ENCODE assay signal across 1 cellular context in the genomic region with DNA sequence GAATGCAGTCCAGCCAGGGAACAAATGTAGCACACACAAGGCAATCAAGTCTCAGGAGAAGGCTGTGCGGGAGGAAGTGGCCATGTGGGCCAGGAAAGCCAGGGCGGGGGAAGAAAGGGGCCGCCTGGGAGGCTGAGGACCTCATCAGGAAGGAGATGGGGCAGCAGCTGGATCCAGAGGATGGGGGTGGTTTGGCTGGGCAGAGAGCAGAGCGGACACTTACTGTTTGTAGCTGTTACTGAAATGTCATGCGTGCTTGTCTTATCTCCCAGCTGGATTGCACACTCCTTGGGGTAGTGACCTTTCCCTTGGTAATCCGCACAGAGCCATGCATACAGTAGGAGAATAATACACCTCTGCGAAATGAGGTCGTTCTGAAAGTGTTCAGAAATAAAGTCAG.
TF ChIP-seq lines count a peak whose summit lies in the region.

No MANE protein-coding gene starts in this region.

TF ChIP-seq in K562, 482 proteins besides CTCF, POLR2A, EP300 and RAD21 (continued from another document):
- TF ChIP-seq, protein P1, sequence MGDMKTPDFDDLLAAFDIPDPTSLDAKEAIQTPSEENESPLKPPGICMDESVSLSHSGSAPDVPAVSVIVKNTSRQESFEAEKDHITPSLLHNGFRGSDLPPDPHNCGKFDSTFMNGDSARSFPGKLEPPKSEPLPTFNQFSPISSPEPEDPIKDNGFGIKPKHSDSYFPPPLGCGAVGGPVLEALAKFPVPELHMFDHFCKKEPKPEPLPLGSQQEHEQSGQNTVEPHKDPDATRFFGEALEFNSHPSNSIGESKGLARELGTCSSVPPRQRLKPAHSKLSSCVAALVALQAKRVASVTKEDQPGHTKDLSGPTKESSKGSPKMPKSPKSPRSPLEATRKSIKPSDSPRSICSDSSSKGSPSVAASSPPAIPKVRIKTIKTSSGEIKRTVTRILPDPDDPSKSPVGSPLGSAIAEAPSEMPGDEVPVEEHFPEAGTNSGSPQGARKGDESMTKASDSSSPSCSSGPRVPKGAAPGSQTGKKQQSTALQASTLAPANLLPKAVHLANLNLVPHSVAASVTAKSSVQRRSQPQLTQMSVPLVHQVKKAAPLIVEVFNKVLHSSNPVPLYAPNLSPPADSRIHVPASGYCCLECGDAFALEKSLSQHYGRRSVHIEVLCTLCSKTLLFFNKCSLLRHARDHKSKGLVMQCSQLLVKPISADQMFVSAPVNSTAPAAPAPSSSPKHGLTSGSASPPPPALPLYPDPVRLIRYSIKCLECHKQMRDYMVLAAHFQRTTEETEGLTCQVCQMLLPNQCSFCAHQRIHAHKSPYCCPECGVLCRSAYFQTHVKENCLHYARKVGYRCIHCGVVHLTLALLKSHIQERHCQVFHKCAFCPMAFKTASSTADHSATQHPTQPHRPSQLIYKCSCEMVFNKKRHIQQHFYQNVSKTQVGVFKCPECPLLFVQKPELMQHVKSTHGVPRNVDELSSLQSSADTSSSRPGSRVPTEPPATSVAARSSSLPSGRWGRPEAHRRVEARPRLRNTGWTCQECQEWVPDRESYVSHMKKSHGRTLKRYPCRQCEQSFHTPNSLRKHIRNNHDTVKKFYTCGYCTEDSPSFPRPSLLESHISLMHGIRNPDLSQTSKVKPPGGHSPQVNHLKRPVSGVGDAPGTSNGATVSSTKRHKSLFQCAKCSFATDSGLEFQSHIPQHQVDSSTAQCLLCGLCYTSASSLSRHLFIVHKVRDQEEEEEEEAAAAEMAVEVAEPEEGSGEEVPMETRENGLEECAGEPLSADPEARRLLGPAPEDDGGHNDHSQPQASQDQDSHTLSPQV (IDR thresholded peaks at IDR 0.05) = no peak
- 0 out of 2 replicates have a peak, but pooled peaks have one; percentile 28 for TF ChIP-seq CREM (IDR thresholded peaks at IDR 0.05; ENCODE audit: low read depth)
- no peak for TF ChIP-seq NBN (IDR thresholded peaks at IDR 0.05; ENCODE audit: low read depth)
- 0 out of 2 replicates have a peak, but pooled peaks have one; percentile 36 for TF ChIP-seq ZEB2 (IDR thresholded peaks at IDR 0.05)
- no peak for TF ChIP-seq HLTF (IDR thresholded peaks at IDR 0.05)
- no peak for TF ChIP-seq ERF (CRISPR knock-in tag; IDR thresholded peaks at IDR 0.05)
- no peak for TF ChIP-seq RBM34 (IDR thresholded peaks at IDR 0.05; ENCODE audit: borderline replicate concordance, insufficient read depth, low read length)
- TF ChIP-seq SMAD4 (CRISPR knock-in tag; conservative IDR thresholded peaks at IDR 0.05) = 0 out of 2 replicates have a peak, but pooled peaks have one; percentile 49
- peak; percentile 72 for TF ChIP-seq ARID1B (IDR thresholded peaks at IDR 0.05)
- TF ChIP-seq SMARCA4 (IDR thresholded peaks at IDR 0.05) = 0 out of 2 replicates have a peak, but pooled peaks have one; percentile 29
- TF ChIP-seq BCOR (IDR thresholded peaks at IDR 0.05) = peak; percentile 25; the same call in 1 of the 2 replicates
- TF ChIP-seq, protein P2, sequence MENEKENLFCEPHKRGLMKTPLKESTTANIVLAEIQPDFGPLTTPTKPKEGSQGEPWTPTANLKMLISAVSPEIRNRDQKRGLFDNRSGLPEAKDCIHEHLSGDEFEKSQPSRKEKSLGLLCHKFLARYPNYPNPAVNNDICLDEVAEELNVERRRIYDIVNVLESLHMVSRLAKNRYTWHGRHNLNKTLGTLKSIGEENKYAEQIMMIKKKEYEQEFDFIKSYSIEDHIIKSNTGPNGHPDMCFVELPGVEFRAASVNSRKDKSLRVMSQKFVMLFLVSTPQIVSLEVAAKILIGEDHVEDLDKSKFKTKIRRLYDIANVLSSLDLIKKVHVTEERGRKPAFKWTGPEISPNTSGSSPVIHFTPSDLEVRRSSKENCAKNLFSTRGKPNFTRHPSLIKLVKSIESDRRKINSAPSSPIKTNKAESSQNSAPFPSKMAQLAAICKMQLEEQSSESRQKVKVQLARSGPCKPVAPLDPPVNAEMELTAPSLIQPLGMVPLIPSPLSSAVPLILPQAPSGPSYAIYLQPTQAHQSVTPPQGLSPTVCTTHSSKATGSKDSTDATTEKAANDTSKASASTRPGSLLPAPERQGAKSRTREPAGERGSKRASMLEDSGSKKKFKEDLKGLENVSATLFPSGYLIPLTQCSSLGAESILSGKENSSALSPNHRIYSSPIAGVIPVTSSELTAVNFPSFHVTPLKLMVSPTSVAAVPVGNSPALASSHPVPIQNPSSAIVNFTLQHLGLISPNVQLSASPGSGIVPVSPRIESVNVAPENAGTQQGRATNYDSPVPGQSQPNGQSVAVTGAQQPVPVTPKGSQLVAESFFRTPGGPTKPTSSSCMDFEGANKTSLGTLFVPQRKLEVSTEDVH (IDR thresholded peaks at IDR 0.05; ENCODE audit: low read depth, partially characterized antibody) = no peak
- peak; percentile 56; the same call in 1 of the 2 replicates for TF ChIP-seq NCOR1 (IDR thresholded peaks at IDR 0.05)
- TF ChIP-seq HDAC1 (IDR thresholded peaks at IDR 0.05) = peak in 1 of 2 experiments; percentile 66; a peak in 2 of 4 replicates
- peak; percentile 94 for TF ChIP-seq ZKSCAN8 (CRISPR knock-in tag; IDR thresholded peaks at IDR 0.05)
- TF ChIP-seq CBFA2T3 (IDR thresholded peaks at IDR 0.05) = peak; percentile 81
- no peak for TF ChIP-seq MAFG (tag; conservative IDR thresholded peaks at IDR 0.05)
- TF ChIP-seq POLR2AphosphoS5 (IDR thresholded peaks at IDR 0.05; ENCODE audit: control insufficient read depth, insufficient read depth, low read depth, low read length) = 0 out of 2 replicates have a peak, but pooled peaks have one; percentile 28
- TF ChIP-seq ZFPM2 (CRISPR knock-in tag; IDR thresholded peaks at IDR 0.05) = no peak
- TF ChIP-seq SREBF1 (IDR thresholded peaks at IDR 0.05; ENCODE audit: borderline replicate concordance, low read depth, low read length) = no peak
- no peak for TF ChIP-seq CHCHD3 (CRISPR knock-in tag; IDR thresholded peaks at IDR 0.05)
- no peak for TF ChIP-seq ZNF76 (CRISPR knock-in tag; IDR thresholded peaks at IDR 0.05; ENCODE audit: borderline replicate concordance)
- TF ChIP-seq, protein P3, sequence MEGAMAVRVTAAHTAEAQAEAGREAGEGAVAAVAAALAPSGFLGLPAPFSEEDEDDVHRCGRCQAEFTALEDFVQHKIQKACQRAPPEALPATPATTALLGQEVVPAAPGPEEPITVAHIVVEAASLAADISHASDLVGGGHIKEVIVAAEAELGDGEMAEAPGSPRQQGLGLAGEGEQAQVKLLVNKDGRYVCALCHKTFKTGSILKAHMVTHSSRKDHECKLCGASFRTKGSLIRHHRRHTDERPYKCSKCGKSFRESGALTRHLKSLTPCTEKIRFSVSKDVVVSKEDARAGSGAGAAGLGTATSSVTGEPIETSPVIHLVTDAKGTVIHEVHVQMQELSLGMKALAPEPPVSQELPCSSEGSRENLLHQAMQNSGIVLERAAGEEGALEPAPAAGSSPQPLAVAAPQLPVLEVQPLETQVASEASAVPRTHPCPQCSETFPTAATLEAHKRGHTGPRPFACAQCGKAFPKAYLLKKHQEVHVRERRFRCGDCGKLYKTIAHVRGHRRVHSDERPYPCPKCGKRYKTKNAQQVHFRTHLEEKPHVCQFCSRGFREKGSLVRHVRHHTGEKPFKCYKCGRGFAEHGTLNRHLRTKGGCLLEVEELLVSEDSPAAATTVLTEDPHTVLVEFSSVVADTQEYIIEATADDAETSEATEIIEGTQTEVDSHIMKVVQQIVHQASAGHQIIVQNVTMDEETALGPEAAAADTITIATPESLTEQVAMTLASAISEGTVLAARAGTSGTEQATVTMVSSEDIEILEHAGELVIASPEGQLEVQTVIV (CRISPR knock-in tag; IDR thresholded peaks at IDR 0.05; ENCODE audit: borderline replicate concordance) = no peak
- TF ChIP-seq, protein P4, sequence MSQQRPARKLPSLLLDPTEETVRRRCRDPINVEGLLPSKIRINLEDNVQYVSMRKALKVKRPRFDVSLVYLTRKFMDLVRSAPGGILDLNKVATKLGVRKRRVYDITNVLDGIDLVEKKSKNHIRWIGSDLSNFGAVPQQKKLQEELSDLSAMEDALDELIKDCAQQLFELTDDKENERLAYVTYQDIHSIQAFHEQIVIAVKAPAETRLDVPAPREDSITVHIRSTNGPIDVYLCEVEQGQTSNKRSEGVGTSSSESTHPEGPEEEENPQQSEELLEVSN (IDR thresholded peaks at IDR 0.05; ENCODE audit: borderline replicate concordance in 1 of 2, extremely low read depth in 1 of 2, insufficient read depth in 1 of 2, insufficient read length in 1 of 2, low read depth in 1 of 2, low read length in 1 of 2, poor library complexity in 1 of 2, severe bottlenecking in 1 of 2) = peak in 1 of 2 experiments; percentile 27
- no peak for TF ChIP-seq HOXB6 (CRISPR knock-in tag; IDR thresholded peaks at IDR 0.05; ENCODE audit: borderline replicate concordance)
- 0 out of 2 replicates have a peak, but pooled peaks have one; percentile 18 for TF ChIP-seq EP400 (IDR thresholded peaks at IDR 0.05)
- TF ChIP-seq FOXK2 (conservative IDR thresholded peaks at IDR 0.05 in 1 of 2, IDR thresholded peaks at IDR 0.05 in 1 of 2; ENCODE audit: low read depth in 2 of 2) = 0 out of 4 replicates have a peak, but pooled peaks of 1 of the 2 experiments have one; percentile 14
